Comparison of ENCODE assay signal across 2 cellular contexts in the genomic region with DNA sequence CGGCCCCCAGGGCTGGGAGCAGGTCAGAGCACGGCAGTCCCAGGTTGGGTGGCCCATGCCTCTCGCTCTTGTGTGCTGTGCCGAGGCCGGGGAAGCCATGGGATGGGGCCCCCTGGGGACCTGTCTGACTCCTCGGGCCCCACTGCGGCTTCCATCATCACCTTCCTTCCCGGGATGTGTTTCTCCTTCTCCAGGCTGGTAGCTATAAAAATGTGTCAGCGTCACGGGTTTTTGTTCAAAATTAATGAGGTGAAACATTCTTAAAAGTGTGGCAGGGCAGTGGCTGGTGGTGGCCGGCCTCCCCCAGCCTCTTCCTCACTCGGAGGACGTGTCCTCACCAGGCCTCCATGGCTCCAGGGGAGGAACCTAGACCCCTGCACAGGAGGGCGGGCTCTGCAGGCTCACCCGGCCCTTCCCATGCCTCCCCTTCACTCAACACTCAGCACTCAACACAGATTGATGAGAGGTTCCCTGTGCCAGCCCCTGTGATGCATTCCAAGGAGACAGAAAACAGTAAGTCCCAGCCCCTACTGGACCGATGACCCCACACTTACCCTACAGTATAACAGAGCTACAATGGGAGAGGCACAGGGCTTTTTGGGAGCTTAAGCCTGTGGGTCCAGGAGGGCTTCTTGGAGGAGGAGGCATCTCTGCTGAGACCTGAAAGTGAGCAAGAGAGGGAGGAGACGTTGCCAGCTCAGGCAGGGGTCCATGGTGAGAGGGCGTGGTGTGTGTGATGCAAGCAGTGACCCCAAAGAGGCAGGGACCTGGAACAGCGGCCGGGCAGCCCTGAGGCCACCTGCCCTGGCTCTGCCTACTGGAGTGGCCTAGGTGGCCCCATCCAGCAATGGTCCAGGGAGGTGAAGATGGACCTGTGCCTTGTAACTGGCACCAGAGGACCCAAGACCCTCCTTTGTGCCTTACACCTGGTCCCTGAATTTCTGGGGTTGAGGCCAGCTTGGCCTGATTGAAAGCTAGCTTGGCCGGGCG.
A peak's percentile ranks its signal among the peaks of the same experiment; 100 is the strongest.
TF ChIP-seq lines count a peak whose summit lies in the region.

No MANE protein-coding gene starts in this region.

TF ChIP-seq in A549, 52 proteins besides CTCF, POLR2A, EP300 and RAD21 (continued from another document):
- TF ChIP-seq, protein P1, sequence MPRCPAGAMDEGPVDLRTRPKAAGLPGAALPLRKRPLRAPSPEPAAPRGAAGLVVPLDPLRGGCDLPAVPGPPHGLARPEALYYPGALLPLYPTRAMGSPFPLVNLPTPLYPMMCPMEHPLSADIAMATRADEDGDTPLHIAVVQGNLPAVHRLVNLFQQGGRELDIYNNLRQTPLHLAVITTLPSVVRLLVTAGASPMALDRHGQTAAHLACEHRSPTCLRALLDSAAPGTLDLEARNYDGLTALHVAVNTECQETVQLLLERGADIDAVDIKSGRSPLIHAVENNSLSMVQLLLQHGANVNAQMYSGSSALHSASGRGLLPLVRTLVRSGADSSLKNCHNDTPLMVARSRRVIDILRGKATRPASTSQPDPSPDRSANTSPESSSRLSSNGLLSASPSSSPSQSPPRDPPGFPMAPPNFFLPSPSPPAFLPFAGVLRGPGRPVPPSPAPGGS (IDR thresholded peaks at IDR 0.05): no peak
- TF ChIP-seq HOXB13 (CRISPR knock-in tag; IDR thresholded peaks at IDR 0.05; ENCODE audit: low read depth) (no peak), PBX3 (IDR thresholded peaks at IDR 0.05) (no peak)

TF ChIP-seq in HEK293, 187 proteins besides CTCF, POLR2A, EP300 and RAD21 (continued from another document and continues in another):
- TF ChIP-seq, protein P2, sequence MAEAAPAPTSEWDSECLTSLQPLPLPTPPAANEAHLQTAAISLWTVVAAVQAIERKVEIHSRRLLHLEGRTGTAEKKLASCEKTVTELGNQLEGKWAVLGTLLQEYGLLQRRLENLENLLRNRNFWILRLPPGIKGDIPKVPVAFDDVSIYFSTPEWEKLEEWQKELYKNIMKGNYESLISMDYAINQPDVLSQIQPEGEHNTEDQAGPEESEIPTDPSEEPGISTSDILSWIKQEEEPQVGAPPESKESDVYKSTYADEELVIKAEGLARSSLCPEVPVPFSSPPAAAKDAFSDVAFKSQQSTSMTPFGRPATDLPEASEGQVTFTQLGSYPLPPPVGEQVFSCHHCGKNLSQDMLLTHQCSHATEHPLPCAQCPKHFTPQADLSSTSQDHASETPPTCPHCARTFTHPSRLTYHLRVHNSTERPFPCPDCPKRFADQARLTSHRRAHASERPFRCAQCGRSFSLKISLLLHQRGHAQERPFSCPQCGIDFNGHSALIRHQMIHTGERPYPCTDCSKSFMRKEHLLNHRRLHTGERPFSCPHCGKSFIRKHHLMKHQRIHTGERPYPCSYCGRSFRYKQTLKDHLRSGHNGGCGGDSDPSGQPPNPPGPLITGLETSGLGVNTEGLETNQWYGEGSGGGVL (tag by site-specific recombination; IDR thresholded peaks at IDR 0.05): peak; percentile 38; the same call in 1 of the 2 replicates
- TF ChIP-seq GLI2 (tag by site-specific recombination; IDR thresholded peaks at IDR 0.05; ENCODE audit: borderline replicate concordance, low read depth) (no peak), ZEB2 (tag by site-specific recombination; IDR thresholded peaks at IDR 0.05) (0 out of 2 replicates have a peak, but pooled peaks have one; percentile 27), ZNF580 (tag by site-specific recombination; IDR thresholded peaks at IDR 0.05) (no peak), ZNF530 (tag by site-specific recombination; IDR thresholded peaks at IDR 0.05; ENCODE audit: low read depth) (no peak), ZNF133 (tag by site-specific recombination; IDR thresholded peaks at IDR 0.05) (no peak), ZBTB21 (tag by site-specific recombination; IDR thresholded peaks at IDR 0.05) (no peak), ZNF274 (IDR thresholded peaks at IDR 0.05; ENCODE audit: low read length) (no peak), ZNF274 (tag by site-specific recombination; IDR thresholded peaks at IDR 0.05; ENCODE audit: borderline replicate concordance) (no peak), SP2 (tag by site-specific recombination; IDR thresholded peaks at IDR 0.05) (peak; percentile 46; the same call in 1 of the 2 replicates), GLIS2 (tag by site-specific recombination; IDR thresholded peaks at IDR 0.05) (peak; percentile 77), PRDM2 (tag by site-specific recombination; IDR thresholded peaks at IDR 0.05; ENCODE audit: borderline replicate concordance) (no peak), ZNF280D (tag by site-specific recombination; IDR thresholded peaks at IDR 0.05) (no peak), KLF1 (tag by site-specific recombination; IDR thresholded peaks at IDR 0.05) (peak; percentile 50), ZNF248 (tag by site-specific recombination; IDR thresholded peaks at IDR 0.05) (no peak), BCL11B (tag by site-specific recombination; IDR thresholded peaks at IDR 0.05; ENCODE audit: low read depth) (no peak), ZNF26 (tag by site-specific recombination; IDR thresholded peaks at IDR 0.05) (no peak), ZNF677 (tag by site-specific recombination; IDR thresholded peaks at IDR 0.05) (no peak), ZNF791 (tag by site-specific recombination; IDR thresholded peaks at IDR 0.05) (no peak), ZNF521 (tag by site-specific recombination; IDR thresholded peaks at IDR 0.05) (no peak)
- TF ChIP-seq, protein P3, sequence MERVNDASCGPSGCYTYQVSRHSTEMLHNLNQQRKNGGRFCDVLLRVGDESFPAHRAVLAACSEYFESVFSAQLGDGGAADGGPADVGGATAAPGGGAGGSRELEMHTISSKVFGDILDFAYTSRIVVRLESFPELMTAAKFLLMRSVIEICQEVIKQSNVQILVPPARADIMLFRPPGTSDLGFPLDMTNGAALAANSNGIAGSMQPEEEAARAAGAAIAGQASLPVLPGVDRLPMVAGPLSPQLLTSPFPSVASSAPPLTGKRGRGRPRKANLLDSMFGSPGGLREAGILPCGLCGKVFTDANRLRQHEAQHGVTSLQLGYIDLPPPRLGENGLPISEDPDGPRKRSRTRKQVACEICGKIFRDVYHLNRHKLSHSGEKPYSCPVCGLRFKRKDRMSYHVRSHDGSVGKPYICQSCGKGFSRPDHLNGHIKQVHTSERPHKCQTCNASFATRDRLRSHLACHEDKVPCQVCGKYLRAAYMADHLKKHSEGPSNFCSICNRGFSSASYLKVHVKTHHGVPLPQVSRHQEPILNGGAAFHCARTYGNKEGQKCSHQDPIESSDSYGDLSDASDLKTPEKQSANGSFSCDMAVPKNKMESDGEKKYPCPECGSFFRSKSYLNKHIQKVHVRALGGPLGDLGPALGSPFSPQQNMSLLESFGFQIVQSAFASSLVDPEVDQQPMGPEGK (tag by site-specific recombination; IDR thresholded peaks at IDR 0.05): peak; percentile 70; the same call in 1 of the 2 replicates
- TF ChIP-seq, protein P4, sequence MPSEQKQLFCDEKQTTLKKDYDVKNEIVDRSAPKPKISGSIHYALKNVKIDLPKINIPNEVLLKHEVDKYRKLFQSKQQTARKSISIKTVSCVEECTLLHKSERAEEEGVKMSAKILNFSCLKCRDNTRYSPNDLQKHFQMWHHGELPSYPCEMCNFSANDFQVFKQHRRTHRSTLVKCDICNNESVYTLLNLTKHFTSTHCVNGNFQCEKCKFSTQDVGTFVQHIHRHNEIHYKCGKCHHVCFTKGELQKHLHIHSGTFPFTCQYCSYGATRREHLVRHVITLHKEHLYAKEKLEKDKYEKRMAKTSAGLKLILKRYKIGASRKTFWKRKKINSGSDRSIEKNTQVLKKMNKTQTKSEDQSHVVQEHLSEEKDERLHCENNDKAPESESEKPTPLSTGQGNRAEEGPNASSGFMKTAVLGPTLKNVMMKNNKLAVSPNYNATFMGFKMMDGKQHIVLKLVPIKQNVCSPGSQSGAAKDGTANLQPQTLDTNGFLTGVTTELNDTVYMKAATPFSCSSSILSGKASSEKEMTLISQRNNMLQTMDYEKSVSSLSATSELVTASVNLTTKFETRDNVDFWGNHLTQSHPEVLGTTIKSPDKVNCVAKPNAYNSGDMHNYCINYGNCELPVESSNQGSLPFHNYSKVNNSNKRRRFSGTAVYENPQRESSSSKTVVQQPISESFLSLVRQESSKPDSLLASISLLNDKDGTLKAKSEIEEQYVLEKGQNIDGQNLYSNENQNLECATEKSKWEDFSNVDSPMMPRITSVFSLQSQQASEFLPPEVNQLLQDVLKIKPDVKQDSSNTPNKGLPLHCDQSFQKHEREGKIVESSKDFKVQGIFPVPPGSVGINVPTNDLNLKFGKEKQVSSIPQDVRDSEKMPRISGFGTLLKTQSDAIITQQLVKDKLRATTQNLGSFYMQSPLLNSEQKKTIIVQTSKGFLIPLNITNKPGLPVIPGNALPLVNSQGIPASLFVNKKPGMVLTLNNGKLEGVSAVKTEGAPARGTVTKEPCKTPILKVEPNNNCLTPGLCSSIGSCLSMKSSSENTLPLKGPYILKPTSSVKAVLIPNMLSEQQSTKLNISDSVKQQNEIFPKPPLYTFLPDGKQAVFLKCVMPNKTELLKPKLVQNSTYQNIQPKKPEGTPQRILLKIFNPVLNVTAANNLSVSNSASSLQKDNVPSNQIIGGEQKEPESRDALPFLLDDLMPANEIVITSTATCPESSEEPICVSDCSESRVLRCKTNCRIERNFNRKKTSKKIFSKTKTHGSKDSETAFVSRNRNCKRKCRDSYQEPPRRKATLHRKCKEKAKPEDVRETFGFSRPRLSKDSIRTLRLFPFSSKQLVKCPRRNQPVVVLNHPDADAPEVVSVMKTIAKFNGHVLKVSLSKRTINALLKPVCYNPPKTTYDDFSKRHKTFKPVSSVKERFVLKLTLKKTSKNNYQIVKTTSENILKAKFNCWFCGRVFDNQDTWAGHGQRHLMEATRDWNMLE (tag by site-specific recombination; conservative IDR thresholded peaks at IDR 0.05; ENCODE audit: low read depth): no peak
